ENCODE assay signal across 1 cellular context in genomic region chr19:39824143-39825092, GRCh38.
TF ChIP-seq lines count a peak whose summit lies in the region.

No MANE protein-coding gene starts in this region.

TF ChIP-seq in GM23338, 12 proteins besides CTCF, POLR2A, EP300 and RAD21 (continued from another document):
- TF ChIP-seq ETS1 (IDR thresholded peaks at IDR 0.05) (peak; percentile 90), REST (IDR thresholded peaks at IDR 0.05; ENCODE audit: unreplicated experiment) (no peak), ZNF114 (CRISPR knock-in tag; IDR thresholded peaks at IDR 0.05) (no peak)
